8 cellular contexts compared by ENCODE assay signal in genomic region chr7:155009570-155010157, GRCh38. TPM values are rescaled to one million over a fixed set of nuclear protein-coding genes. Genes with fewer than 3 reads are reported as not detected.
DNase-seq lines count a peak whose midpoint lies in the region; ATAC-seq and TF ChIP-seq lines count a peak whose summit lies in the region.

No MANE protein-coding gene starts in this region.

- intact Hi-C loops in lower leg skin (cut with DNase I; ENCODE audit: low total_unique reads), result no loop called here

- peak in 1 of 2 donors; percentile 5 for DNase-seq in cardiac muscle cell (ENCODE audit: low read depth in 1 of 2, low spot score in 1 of 2)
- no peak for DNase-seq in right atrium auricular region (ENCODE audit: low spot score)
- peak; percentile 60 for DNase-seq in NB4 (ENCODE audit: low read depth)
- peak; percentile 45 for DNase-seq in cerebellar cortex (ENCODE audit: low spot score)
- peak in 2 of 3 donors; percentile 5 to 29 for DNase-seq in stimulated activated CD4-positive, alpha-beta T cell treated with anti-CD3 and anti-CD28 coated beads, Interleukin-12 subunit alpha, Interleukin-12 subunit beta, amount 100 ng/mL, for 48 hours (ENCODE audit: low read depth in 2 of 3, low spot score in 1 of 3)
- no peak for DNase-seq in lower leg skin (ENCODE audit: low spot score in 2 of 2)
- DNase-seq in NCI-H1694 treated with DMSO at 0.1 percent for 48 hours (lab: John Stamatoyannopoulos, UW), result no peak

- TF ChIP-seq CTCF in cardiac muscle cell (IDR thresholded peaks at IDR 0.05; ENCODE audit: low read depth, low read length), result peak; percentile 40
- peak in 1 of 2 donors; percentile 31 for TF ChIP-seq CTCF in right atrium auricular region (IDR thresholded peaks at IDR 0.05)
- TF ChIP-seq CTCF in NB4 (IDR thresholded peaks at IDR 0.05; ENCODE audit: low read depth, low read length), result peak; percentile 85
- no peak for TF ChIP-seq CTCF in lower leg skin (IDR thresholded peaks at IDR 0.05)

- no peaks in the 10 kb centered on the region for H3K27me3 ChIP-seq in cardiac muscle cell
- no peaks in the 10 kb centered on the region for H3K27me3 ChIP-seq in right atrium auricular region

- H3K4me1 ChIP-seq in cardiac muscle cell (ENCODE audit: low read depth) (no peaks in the 10 kb centered on the region), right atrium auricular region (peaks cover 0 to 4% of the 10 kb centered on the region in 2 donors)

- no peak for TF ChIP-seq POLR2A in NB4 (IDR thresholded peaks at IDR 0.05; ENCODE audit: extremely low read depth, insufficient read length)
- no peak for TF ChIP-seq POLR2A in lower leg skin (IDR thresholded peaks at IDR 0.05)

- H3K27ac ChIP-seq in cardiac muscle cell (no peak overlapping the region), right atrium auricular region (no peak overlapping the region)

- 76 to 77% methylated on average over 3 of the region's 3 CpGs for WGBS in lower leg skin, 2 donors

- H3K36me3 ChIP-seq in cardiac muscle cell, result no peaks in the 10 kb centered on the region
- H3K36me3 ChIP-seq in right atrium auricular region, result no peaks in the 10 kb centered on the region

- H3K4me3 ChIP-seq in cardiac muscle cell, result no peak overlapping the region
- H3K4me3 ChIP-seq in right atrium auricular region, result no peak overlapping the region
- no peak overlapping the region for H3K4me3 ChIP-seq in NB4 (ENCODE audit: low read depth, low read length)
- no peak overlapping the region for H3K4me3 ChIP-seq in lower leg skin (ENCODE audit: low read depth, poor library complexity, severe bottlenecking)

- H3K9me3 ChIP-seq in cardiac muscle cell (ENCODE audit: low read depth), result no peaks in the 10 kb centered on the region
- H3K9me3 ChIP-seq in right atrium auricular region, result no peaks in the 10 kb centered on the region

- ATAC-seq in GM21576 (IDR thresholded peaks at IDR 0.05; ENCODE audit: unreplicated experiment), result no peak

RNA-seq across cellular contexts. Expression of gene PAXIP1, which starts 6.7 kb away (rescaled TPM):
- total RNA-seq in cardiac muscle cell, result 11.2 and 11.3 TPM in 2 replicates
- polyA plus RNA-seq in cardiac muscle cell, result 3.7 and 5.8 TPM in 2 replicates
- total RNA-seq in right atrium auricular region, result 1 to 10 TPM; 6.2 to 8.2 TPM
- 10 to 100 TPM in 3 of 4 donors, 1 to 10 TPM in 1; 10.0 to 14.1 (median 11.4) TPM for total RNA-seq in lower leg skin

Comparison
In these comparisons a context has a peak if more than half of its experiments do, and no peak if none do; other contexts are left out.
1. DNase-seq: peak in NB4 (single experiment), cerebellar cortex (single experiment) and stimulated activated CD4-positive, alpha-beta T cell treated with anti-CD3 and anti-CD28 coated beads, Interleukin-12 subunit alpha, Interleukin-12 subunit beta, amount 100 ng/mL, for 48 hours (2 of 3); none in right atrium auricular region (single experiment), lower leg skin (0 of 2) and NCI-H1694 treated with DMSO at 0.1 percent for 48 hours (single experiment).
2. CTCF ChIP-seq: peak in cardiac muscle cell (single experiment) and NB4 (single experiment); none in lower leg skin (0 of 3).